Comparison of ENCODE assay signal across 9 cellular contexts in the genomic region with DNA sequence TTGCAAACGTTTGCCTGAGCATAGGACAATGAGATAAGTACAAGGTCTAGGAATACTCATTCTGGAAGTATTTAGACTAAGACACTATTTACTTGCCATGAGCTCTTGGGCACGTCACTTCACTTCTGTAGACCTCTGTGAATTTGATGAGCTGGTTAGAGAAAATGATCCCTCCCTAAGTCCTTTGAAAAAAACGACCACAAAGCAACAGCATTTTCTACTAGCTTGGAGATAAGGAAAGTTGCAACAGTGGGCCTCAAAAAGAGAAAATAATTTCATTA. TPM values are rescaled to one million over a fixed set of nuclear protein-coding genes. Genes with fewer than 3 reads are reported as not detected.
A peak's percentile ranks its signal among the peaks of the same experiment; 100 is the strongest.
DNase-seq lines count a peak whose midpoint lies in the region; ATAC-seq and TF ChIP-seq lines count a peak whose summit lies in the region.
"Had no signal": no experiment of that assay in that cellular context is flagged by ENCODE, and none has a peak within 500 bp of the region (broad histone marks: within the 10 kb centered on the region; RNA-seq: fewer than 3 reads in every experiment).

No MANE protein-coding gene starts in this region.

- H3K27me3 ChIP-seq in iPS DF 6.9 (ENCODE audit: control insufficient read depth, insufficient read depth, low read length) = peaks cover 1% of the 10 kb centered on the region; the same call in 1 of the 2 replicates

- no peaks in the 10 kb centered on the region; the same call in 1 of the 2 replicates for H3K4me1 ChIP-seq in iPS DF 6.9 (ENCODE audit: control insufficient read depth, insufficient read depth, low read length)

- H3K9me3 ChIP-seq in iPS DF 6.9 (ENCODE audit: control insufficient read depth, insufficient read depth, low read length) = no peaks in the 10 kb centered on the region

- DNase-seq in H4 (ENCODE audit: low spot score) = peak; percentile 15
- no peak for DNase-seq in iPS DF 6.9 (ENCODE audit: low read depth, low spot score)
- no peak for DNase-seq in skeletal muscle cell (ENCODE audit: low read depth)
- no peak for DNase-seq in NCI-H446 treated with DMSO at 0.1 percent for 48 hours (lab: John Stamatoyannopoulos, UW)
- DNase-seq in DMS153 treated with DMSO at 0.1 percent for 48 hours (lab: John Stamatoyannopoulos, UW; ENCODE audit: unreplicated experiment) = no peak

- WGBS in iPS DF 6.9 (ENCODE audit: insufficient coverage, insufficient read length) = no CpG with 5 or more reads among the region's 3 CpGs

- no peaks in the 10 kb centered on the region for H3K36me3 ChIP-seq in iPS DF 6.9 (ENCODE audit: control insufficient read depth, insufficient read depth, low read length)

- TF ChIP-seq POLR2A in GM18505 (IDR thresholded peaks at IDR 0.05; ENCODE audit: borderline replicate concordance, extremely low read depth, insufficient read depth, insufficient read length) = no peak

- H3K4me3 ChIP-seq in iPS DF 6.9 (ENCODE audit: low read length) (peak overlapping the region; percentile 75; the same call in 1 of the 2 replicates), skeletal muscle cell (ENCODE audit: low read depth, low read length) (peak overlapping the region; percentile 90)

- peak overlapping the region; percentile 96 for H3K27ac ChIP-seq in angular gyrus (ENCODE audit: low read depth, low read length)
- H3K27ac ChIP-seq in iPS DF 6.9 (ENCODE audit: low read length) = no peak overlapping the region

- ATAC-seq in GM19455 (IDR thresholded peaks at IDR 0.05; ENCODE audit: unreplicated experiment) = no peak
- no peak for ATAC-seq in GM18505 (IDR thresholded peaks at IDR 0.05; ENCODE audit: unreplicated experiment)

RNA-seq across cellular contexts. Expression of a gene that starts 1.9 kb away (rescaled TPM):
- 10.6 and 15.2 TPM in 2 replicates for total RNA-seq in H4 (2014; rRNA removed; shearing (Covaris generic))
- total RNA-seq: activated CD8-positive, alpha-beta memory T cell treated with anti-CD3 and anti-CD28 coated beads for 36 hours had no signal
